Comparison of ENCODE assay signal across 19 cellular contexts in the genomic region with DNA sequence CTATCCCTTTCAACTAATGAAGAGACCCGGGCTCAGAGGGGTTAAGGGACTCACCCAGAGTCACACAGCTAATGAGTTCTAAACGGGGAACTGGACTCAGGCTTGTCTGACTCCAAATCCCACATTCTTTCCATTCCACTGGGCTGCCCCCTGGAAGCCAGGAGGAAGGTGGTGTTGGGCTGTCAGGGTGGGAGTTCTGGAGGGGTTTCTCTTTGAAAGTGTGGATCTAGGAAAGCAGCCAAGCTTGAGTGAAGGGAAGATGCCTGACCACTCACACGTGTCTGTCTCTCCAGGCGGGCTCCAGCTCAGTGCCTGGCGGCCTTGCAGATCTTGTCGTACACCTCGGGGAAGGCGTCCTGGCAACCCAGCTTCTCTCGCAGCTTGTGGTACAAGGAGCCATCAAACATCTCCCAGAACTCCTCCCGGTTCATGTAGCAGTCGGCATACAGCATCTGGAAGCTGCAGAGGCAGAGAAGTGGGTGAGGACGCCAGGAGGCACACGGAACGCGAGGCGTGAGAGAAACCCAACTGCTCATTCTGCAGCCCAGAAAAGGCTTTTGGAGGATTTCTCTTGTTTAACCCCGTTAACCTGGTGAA. TPM values are rescaled to one million over a fixed set of nuclear protein-coding genes. Genes with fewer than 3 reads are reported as not detected.
DNase-seq lines count a peak whose midpoint lies in the region; ATAC-seq, FAIRE-seq and TF ChIP-seq lines count a peak whose summit lies in the region.
"Had no signal": no experiment of that assay in that cellular context is flagged by ENCODE, and none has a peak within 500 bp of the region (broad histone marks: within the 10 kb centered on the region; RNA-seq: fewer than 3 reads in every experiment).

No MANE protein-coding gene starts in this region.

- peak overlapping the region; percentile 60 for H2AK9ac ChIP-seq in IMR-90 (replicated peaks; ENCODE audit: low read depth, low read length, poor library complexity)

- dilution Hi-C loops in IMR-90 (cut with HindIII; ENCODE audit: low sequenced_read_pairs, unreplicated experiment), result no loop called here

- FAIRE-seq in bronchial epithelial cell (lab: Jason Lieb, UNC), result peak; percentile 58
- FAIRE-seq: D721Med had no signal

- H2AFZ ChIP-seq in IMR-90 (replicated peaks; ENCODE audit: low read length, poor library complexity) (no peak overlapping the region), smooth muscle cell (ENCODE audit: low read depth) (no peak overlapping the region)

- peak overlapping the region; percentile 86; the same call in 1 of the 2 replicates for H2BK20ac ChIP-seq in IMR-90 (ENCODE audit: low read depth, low read length)

- H4K91ac ChIP-seq in IMR-90 (ENCODE audit: insufficient read depth, low read depth, low read length), result peak overlapping the region; percentile 95

- TF ChIP-seq CTCF in IMR-90 (conservative IDR thresholded peaks at IDR 0.05; ENCODE audit: low read depth, low read length) (no peak), bronchial epithelial cell (IDR thresholded peaks at IDR 0.05; ENCODE audit: insufficient read depth, low read length, severe bottlenecking) (no peak), smooth muscle cell (IDR thresholded peaks at IDR 0.05; ENCODE audit: borderline replicate concordance, insufficient read depth, poor library complexity, severe bottlenecking) (no peak), sigmoid colon (IDR thresholded peaks at IDR 0.05) (no peak)

- H3K79me1 ChIP-seq in IMR-90 (ENCODE audit: low read depth in 1 of 2, low read length in 2 of 2), result peaks cover 0 to 22% of the 10 kb centered on the region in 2 experiments; a peak in 1 of 4 replicates

- ATAC-seq in IMR-90 (ENCODE audit: low read depth), result no peak

- peaks cover 4% of the 10 kb centered on the region for H3F3A ChIP-seq in smooth muscle cell (ENCODE audit: low read depth)

- H3K56ac ChIP-seq in IMR-90 (ENCODE audit: extremely low read depth, insufficient read depth, low read length), result no peak overlapping the region

- peaks cover 43% of the 10 kb centered on the region for H3K9me1 ChIP-seq in IMR-90 (ENCODE audit: insufficient read depth, low read length)

- no peak overlapping the region for H4K5ac ChIP-seq in IMR-90 (ENCODE audit: low read depth, low read length)

- no peak for TF ChIP-seq RAD21 in IMR-90 (IDR thresholded peaks at IDR 0.05; ENCODE audit: low read length)

- DNase-seq in IMR-90 (no peak), bronchial epithelial cell (ENCODE audit: low read depth) (no peak), kidney tubule cell (ENCODE audit: low spot score) (peak; percentile 57), smooth muscle cell (lab: John Stamatoyannopoulos, UW; ENCODE audit: unreplicated experiment) (no peak), Ammon's horn (ENCODE audit: low spot score) (no peak), retina (no peak), sigmoid colon (no peak)
- DNase-seq: BE2C; CD4-positive, alpha-beta T cell; DMS79; Karpas-422; MG63; NCI-H1092 treated with DMSO at 0.1 percent for 48 hours; NCI-H345; NCI-H526; SHP77 treated with DMSO at 0.1 percent for 48 hours had no signal

- no peak overlapping the region for H3K4me2 ChIP-seq in IMR-90 (ENCODE audit: low read depth, low read length)
- H3K4me2 ChIP-seq in smooth muscle cell, result no peak overlapping the region

- H3K4ac ChIP-seq in IMR-90 (ENCODE audit: low read depth, low read length), result peak overlapping the region; percentile 93

- CTCF ChIA-PET in IMR-90 (lab: Yijun Ruan, JAX), result interaction anchor here (0.8 kb wide), 1 partner anchor 35 kb away, joined by 5 read pairs; the partner anchor contains the start of gene DHCR24

- no peaks in the 10 kb centered on the region; the same call in 1 of the 2 replicates for H3K36me3 ChIP-seq in IMR-90 (ENCODE audit: control insufficient read depth, insufficient read depth, low read length)
- peaks cover 56% of the 10 kb centered on the region for H3K36me3 ChIP-seq in bronchial epithelial cell (ENCODE audit: control insufficient read depth, insufficient read depth, low read length)
- H3K36me3 ChIP-seq in smooth muscle cell (ENCODE audit: low read depth), result peaks cover 8% of the 10 kb centered on the region
- peaks cover 0 to 7% (median 0%) of the 10 kb centered on the region in 4 donors for H3K36me3 ChIP-seq in sigmoid colon

- H2BK15ac ChIP-seq in IMR-90 (ENCODE audit: low read depth, low read length), result peak overlapping the region; percentile 43; the same call in 2 of the 3 replicates

- H3K4me1 ChIP-seq in IMR-90 (ENCODE audit: control insufficient read depth, insufficient read depth, low read length) (peaks cover 22% of the 10 kb centered on the region), smooth muscle cell (ENCODE audit: low read depth) (no peaks in the 10 kb centered on the region), sigmoid colon (no peaks in the 10 kb centered on the region)
- H3K4me1 ChIP-seq: BE2C had no signal

- BruUV-seq in IMR-90 (replicated peaks; lab: Mats Ljungman, UMichigan), result no TSS peak

- H2BK120ac ChIP-seq in IMR-90 (ENCODE audit: low read depth, low read length), result peak overlapping the region; percentile 94

- H3K14ac ChIP-seq in IMR-90 (replicated peaks; ENCODE audit: low read depth, low read length), result peak overlapping the region; percentile 79

- in situ Hi-C loops in IMR-90 (cut with MboI; ENCODE audit: low sequenced_read_pairs), result no loop called here

- H3K9me3 ChIP-seq in IMR-90 (ENCODE audit: control insufficient read depth, insufficient read depth, low read length) (no peaks in the 10 kb centered on the region), smooth muscle cell (replicated peaks; ENCODE audit: low read depth) (no peaks in the 10 kb centered on the region), sigmoid colon (no peaks in the 10 kb centered on the region)
- H3K9me3 ChIP-seq: BE2C, MG63 had no signal

- H3K9ac ChIP-seq in IMR-90 (ENCODE audit: low read depth, low read length), result no peak overlapping the region
- H3K9ac ChIP-seq in smooth muscle cell (ENCODE audit: low read depth), result no peak overlapping the region

- intact Hi-C loops in IMR-90 (cut with micrococcal nuclease) (no loop called here), sigmoid colon (cut with DNase I) (no loop called here)

- POLR2A ChIA-PET in IMR-90 (lab: Charles Lee; ENCODE audit: unreplicated experiment), result no interaction called here

- H3K23ac ChIP-seq in IMR-90 (ENCODE audit: low read depth, low read length), result peak overlapping the region; percentile 8; the same call in 1 of the 2 replicates

- 80% methylated on average over 2 of the region's 17 CpGs; no CpG with 5 or more reads in 1 of the 2 experiments for WGBS in IMR-90 (ENCODE audit: extremely low coverage in 2 of 2, insufficient read length in 1 of 2), 2 experiments
- WGBS in smooth muscle cell (ENCODE audit: low lambda C conversion rate), result 90% methylated on average over 17 of the region's 17 CpGs
- WGBS in sigmoid colon, 2 donors, result 89% methylated on average over 17 of the region's 17 CpGs

- H2BK5ac ChIP-seq in IMR-90 (ENCODE audit: low read depth, low read length, poor library complexity, severe bottlenecking), result no peak overlapping the region

- H3K4me3 ChIP-seq in IMR-90 (ENCODE audit: insufficient read depth, low read depth, low read length) (no peak overlapping the region), bronchial epithelial cell (ENCODE audit: low read depth, low read length) (no peak overlapping the region), smooth muscle cell (no peak overlapping the region), sigmoid colon (no peak overlapping the region)
- H3K4me3 ChIP-seq: MG63 had no signal

- H3K27me3 ChIP-seq in IMR-90 (ENCODE audit: control insufficient read depth, insufficient read depth, low read length) (no peaks in the 10 kb centered on the region), bronchial epithelial cell (ENCODE audit: control insufficient read depth, insufficient read depth, low read length) (no peaks in the 10 kb centered on the region), smooth muscle cell (ENCODE audit: low read depth) (no peaks in the 10 kb centered on the region), sigmoid colon (no peaks in the 10 kb centered on the region)
- H3K27me3 ChIP-seq: BE2C, MG63 had no signal

- peak overlapping the region; percentile 24 to 91; a peak in 2 of 4 replicates for H4K8ac ChIP-seq in IMR-90 (ENCODE audit: low read depth in 2 of 2, low read length in 2 of 2)

- no peaks in the 10 kb centered on the region for H3K79me2 ChIP-seq in smooth muscle cell (ENCODE audit: low read depth)

- no peak overlapping the region; the same call in 1 of the 2 replicates for H3K18ac ChIP-seq in IMR-90 (ENCODE audit: low read depth, low read length)

- H2AK5ac ChIP-seq in IMR-90 (ENCODE audit: low read depth, low read length), result peak overlapping the region; percentile 98

- TF ChIP-seq POLR2A in IMR-90 (IDR thresholded peaks at IDR 0.05; ENCODE audit: low read depth, low read length) (no peak), sigmoid colon (IDR thresholded peaks at IDR 0.05) (no peak)

- H3K27ac ChIP-seq in IMR-90 (ENCODE audit: insufficient read depth, low read length) (peak overlapping the region; percentile 75; the same call in 1 of the 2 replicates), smooth muscle cell (ENCODE audit: low read depth) (peak overlapping the region; percentile 67), sigmoid colon (no peak overlapping the region)

- no peak for TF ChIP-seq EP300 in sigmoid colon (IDR thresholded peaks at IDR 0.05)

- H4K20me1 ChIP-seq in IMR-90 (ENCODE audit: insufficient read depth, low read length) (no peaks in the 10 kb centered on the region), smooth muscle cell (ENCODE audit: low read depth) (no peaks in the 10 kb centered on the region)

TF ChIP-seq in IMR-90, 13 proteins besides CTCF, POLR2A, EP300 and RAD21 (continues in another document):
- TF ChIP-seq NFE2L2 (IDR thresholded peaks at IDR 0.05; ENCODE audit: low read depth, low read length) (no peak), MAFK (IDR thresholded peaks at IDR 0.05; ENCODE audit: low read depth, low read length) (no peak), CEBPB (IDR thresholded peaks at IDR 0.05; ENCODE audit: low read depth, low read length) (no peak)

RNA-seq across cellular contexts. Expression of gene DHCR24, which starts 35.0 kb away (rescaled TPM):
- total RNA-seq in IMR-90 (2012; rRNA removed), result 194 and 206 TPM in 2 replicates
- 117 and 130 TPM in 2 replicates for polyA plus RNA-seq in IMR-90 (2012; rRNA removed)
- polyA plus RNA-seq in IMR-90 (2012; cell fraction: cytosol; rRNA removed), result 71.2 and 131 TPM in 2 replicates
- 33.9 and 115 TPM in 2 replicates for polyA plus RNA-seq in IMR-90 (2012; cell fraction: nucleus; rRNA removed; ENCODE audit: low replicate concordance)
- 118 and 212 TPM in 2 replicates for total RNA-seq in bronchial epithelial cell
- 47.2 and 54.7 TPM in 2 replicates for total RNA-seq in smooth muscle cell
- polyA plus RNA-seq in smooth muscle cell, result 53.5 and 64.2 TPM in 2 replicates
- 10 to 100 TPM in 1 of 4 donors, 1 to 10 TPM in 3; 4.4 to 22.1 (median 9.0) TPM for total RNA-seq in sigmoid colon
- 100 to 1,000 TPM in 1 of 3 donors, 10 to 100 TPM in 2; 12.6 to 194 (median 17.6) TPM for polyA plus RNA-seq in sigmoid colon

RNA-seq across cellular contexts. Expression of gene TTC22, which starts 50.9 kb away (rescaled TPM):
- total RNA-seq in IMR-90 (2012; rRNA removed) (not detected in 2 replicates), bronchial epithelial cell (7.4 and 12.5 TPM in 2 replicates), smooth muscle cell (1.3 TPM in 2 replicates), sigmoid colon (1 to 10 TPM in 2 of 4 donors, under 1 TPM in 2; 0.81 to 1.9 (median 0.95) TPM)
- polyA plus RNA-seq in IMR-90 (2012; rRNA removed) (not detected in 2 replicates), smooth muscle cell (0.50 and 2.5 TPM in 2 replicates), sigmoid colon (10 to 100 TPM; 30.4 to 39.1 (median 33.0) TPM)
- not detected in 2 replicates for polyA plus RNA-seq in IMR-90 (2012; cell fraction: cytosol; rRNA removed)
- polyA plus RNA-seq in IMR-90 (2012; cell fraction: nucleus; rRNA removed; ENCODE audit: low replicate concordance), result not detected in 2 replicates
- total RNA-seq: H4 had no signal
- polyA plus RNA-seq: AG04450 had no signal

Comparison
In these comparisons a context has a peak if more than half of its experiments do, and no peak if none do; other contexts are left out.
1. H3K27ac ChIP-seq: peak in IMR-90 (single experiment) and smooth muscle cell (single experiment); none in sigmoid colon (0 of 4).